Comparison of ENCODE assay signal across 12 cellular contexts in genomic region chr12:121131941-121132341, GRCh38. TPM values are rescaled to one million over a fixed set of nuclear protein-coding genes. Genes with fewer than 3 reads are reported as not detected.
DNase-seq lines count a peak whose midpoint lies in the region; ATAC-seq, FAIRE-seq and TF ChIP-seq lines count a peak whose summit lies in the region.
"Had no signal": no experiment of that assay in that cellular context is flagged by ENCODE, and none has a peak within 500 bp of the region (broad histone marks: within the 10 kb centered on the region; RNA-seq: fewer than 3 reads in every experiment).

No MANE protein-coding gene starts in this region.

- peak overlapping the region; percentile 82 for H3K4me3 Mint-ChIP-seq in activated T-cell treated with anti-CD3 and anti-CD28 coated beads, Interleukin-2, amount 50 U/mL, for 24 hours
- H3K4me3 Mint-ChIP-seq in activated naive CD8-positive, alpha-beta T cell treated with anti-CD3 and anti-CD28 coated beads, Interleukin-2, amount 10 ng/mL, durations not matched to agents 7 days and 5 days = no peak overlapping the region

- H3K4me1 ChIP-seq in mesodermal cell (ENCODE audit: control insufficient read depth, insufficient read depth, low read length, poor library complexity, severe bottlenecking) (peaks cover 15% of the 10 kb centered on the region), transverse colon (peaks cover 13 to 42% (median 21%) of the 10 kb centered on the region in 4 donors)

- H3K36me3 ChIP-seq in mesodermal cell (ENCODE audit: control insufficient read depth, insufficient read depth, low read length) (no peaks in the 10 kb centered on the region), transverse colon (no peaks in the 10 kb centered on the region)
- H3K36me3 ChIP-seq: upper lobe of right lung had no signal

- peak overlapping the region; percentile 37 for H3K27ac Mint-ChIP-seq in activated T-cell treated with anti-CD3 and anti-CD28 coated beads, Interleukin-2, amount 50 U/mL, for 24 hours
- peak overlapping the region; percentile 49 for H3K27ac Mint-ChIP-seq in activated naive CD8-positive, alpha-beta T cell treated with anti-CD3 and anti-CD28 coated beads, Interleukin-2, amount 10 ng/mL, durations not matched to agents 7 days and 5 days

- H3K4me1 Mint-ChIP-seq in activated T-cell treated with anti-CD3 and anti-CD28 coated beads, Interleukin-2, amount 50 U/mL, for 24 hours (ENCODE audit: low read depth) = peaks cover 68% of the 10 kb centered on the region
- peaks cover 54% of the 10 kb centered on the region for H3K4me1 Mint-ChIP-seq in activated naive CD8-positive, alpha-beta T cell treated with anti-CD3 and anti-CD28 coated beads, Interleukin-2, amount 10 ng/mL, durations not matched to agents 7 days and 5 days

- H3K27me3 Mint-ChIP-seq in activated T-cell treated with anti-CD3 and anti-CD28 coated beads, Interleukin-2, amount 50 U/mL, for 24 hours = no peaks in the 10 kb centered on the region
- H3K27me3 Mint-ChIP-seq in activated naive CD8-positive, alpha-beta T cell treated with anti-CD3 and anti-CD28 coated beads, Interleukin-2, amount 10 ng/mL, durations not matched to agents 7 days and 5 days = no peaks in the 10 kb centered on the region

- H3K4me3 ChIP-seq in mesodermal cell (ENCODE audit: extremely low read depth, insufficient read depth, low read length, poor library complexity, severe bottlenecking) = no peak overlapping the region
- H3K4me3 ChIP-seq in transverse colon = no peak overlapping the region

- no peak for DNase-seq in activated T-cell treated with anti-CD3 and anti-CD28 coated beads, Interleukin-2, amount 50 U/mL, for 24 hours
- no peak for DNase-seq in activated T-cell treated with anti-CD3 and anti-CD28 coated beads, Interleukin-2, amount 50 U/mL, for 48 hours
- DNase-seq in activated naive CD8-positive, alpha-beta T cell treated with anti-CD3 and anti-CD28 coated beads, Interleukin-2, amount 10 ng/mL, durations not matched to agents 7 days and 5 days = no peak
- DNase-seq in transverse colon (no peak), MV-4-11 (lab: John Stamatoyannopoulos, UW) (no peak), GM12891 (ENCODE audit: insufficient read length, low spot score) (no peak)
- DNase-seq: NCI-H1092 treated with DMSO at 0.1 percent for 48 hours had no signal

- H3K36me3 Mint-ChIP-seq in activated T-cell treated with anti-CD3 and anti-CD28 coated beads, Interleukin-2, amount 50 U/mL, for 24 hours (ENCODE audit: low read depth) = no peaks in the 10 kb centered on the region
- H3K36me3 Mint-ChIP-seq in activated naive CD8-positive, alpha-beta T cell treated with anti-CD3 and anti-CD28 coated beads, Interleukin-2, amount 10 ng/mL, durations not matched to agents 7 days and 5 days = peaks cover 2% of the 10 kb centered on the region

- no CpG with 5 or more reads among the region's 4 CpGs for WGBS in mesodermal cell (ENCODE audit: insufficient coverage in 2 of 2), 2 experiments
- WGBS in transverse colon (ENCODE audit: low coverage in 1 of 2), 2 donors = 57 to 69% methylated on average over 1 to 4 of the region's 4 CpGs

- intact Hi-C loops in transverse colon (cut with DNase I; ENCODE audit: low total_unique reads) = loop anchor here (10.0 kb wide), 1 partner anchor 93 kb away; no protein-coding TSS in a partner anchor

- peaks cover 3% of the 10 kb centered on the region for H3K9me3 Mint-ChIP-seq in activated T-cell treated with anti-CD3 and anti-CD28 coated beads, Interleukin-2, amount 50 U/mL, for 24 hours
- peaks cover 2% of the 10 kb centered on the region for H3K9me3 Mint-ChIP-seq in activated naive CD8-positive, alpha-beta T cell treated with anti-CD3 and anti-CD28 coated beads, Interleukin-2, amount 10 ng/mL, durations not matched to agents 7 days and 5 days

- POLR2A ChIA-PET in activated naive CD8-positive, alpha-beta T cell treated with anti-CD3 and anti-CD28 coated beads, Interleukin-2, amount 10 ng/mL, durations not matched to agents 7 days and 5 days (lab: Charles Lee) = interaction anchor here (1.0 to 1.6 kb wide), 3 partner anchors 11 to 93 kb away, joined by 4 read pairs; no protein-coding TSS in a partner anchor

- no peak for TF ChIP-seq CTCF in transverse colon (IDR thresholded peaks at IDR 0.05)

- no peak for FAIRE-seq in GM12891 (lab: Jason Lieb, UNC)
- FAIRE-seq: GM12878, H1 had no signal

- no peak for ATAC-seq in activated naive CD8-positive, alpha-beta T cell treated with anti-CD3 and anti-CD28 coated beads, Interleukin-2, amount 10 ng/mL, durations not matched to agents 7 days and 5 days (ENCODE audit: low read depth)
- ATAC-seq in GM18517 (IDR thresholded peaks at IDR 0.05; ENCODE audit: unreplicated experiment) = no peak

- in situ Hi-C loops in transverse colon (cut with MboI; ENCODE audit: low pct_ligation_motif_present in 1 of 4, low pct_unique_long_range_greater_than_20kb in 1 of 4, low sequenced_read_pairs in 3 of 4) = no loop called here

- H3K27ac ChIP-seq in mesodermal cell (ENCODE audit: low read depth, low read length, severe bottlenecking) (peak overlapping the region; percentile 4), transverse colon (peak overlapping the region; percentile 73 to 88 (median 82))

- TF ChIP-seq EP300 in transverse colon (IDR thresholded peaks at IDR 0.05; ENCODE audit: low read depth) = no peak

- TF ChIP-seq POLR2A in transverse colon (IDR thresholded peaks at IDR 0.05) (no peak), GM12891 (IDR thresholded peaks at IDR 0.05; ENCODE audit: low read depth, low read length) (no peak)

- H3K27me3 ChIP-seq in transverse colon = no peaks in the 10 kb centered on the region
- H3K27me3 ChIP-seq: upper lobe of right lung had no signal

- no peaks in the 10 kb centered on the region for H3K9me3 ChIP-seq in mesodermal cell (ENCODE audit: control insufficient read depth, low read length)
- no peaks in the 10 kb centered on the region for H3K9me3 ChIP-seq in transverse colon
- H3K9me3 ChIP-seq: upper lobe of right lung had no signal

TF ChIP-seq in GM12891, 5 proteins besides CTCF, POLR2A, EP300 and RAD21:
- no peak for TF ChIP-seq PAX5 (IDR thresholded peaks at IDR 0.05; ENCODE audit: insufficient read depth, low read length, severe bottlenecking)
- no peak for TF ChIP-seq SPI1 (IDR thresholded peaks at IDR 0.05; ENCODE audit: low read depth, low read length)
- no peak for TF ChIP-seq POU2F2 (IDR thresholded peaks at IDR 0.05; ENCODE audit: low read depth, low read length)
- TF ChIP-seq TAF1 (IDR thresholded peaks at IDR 0.05; ENCODE audit: low read depth, low read length) = no peak
- no peak for TF ChIP-seq POLR2AphosphoS5 (IDR thresholded peaks at IDR 0.05; ENCODE audit: low read depth, low read length)

RNA-seq across cellular contexts. Expression of gene P2RX7, which starts 0.7 kb away (rescaled TPM):
- total RNA-seq in activated naive CD8-positive, alpha-beta T cell treated with anti-CD3 and anti-CD28 coated beads, Interleukin-2, amount 10 ng/mL, durations not matched to agents 7 days and 5 days = 1 to 10 TPM; 6.6 to 7.0 TPM
- 0.74 TPM for polyA plus RNA-seq in mesodermal cell (2013, experiment 1 of 2)
- 0.61 TPM for polyA plus RNA-seq in mesodermal cell (2013, experiment 2 of 2)
- 1 to 10 TPM in 3 of 4 donors, under 1 TPM in 1; 0.96 to 7.1 (median 5.1) TPM for total RNA-seq in transverse colon
- 0.45 TPM for polyA plus RNA-seq in GM12891 (2012; ENCODE audit: low read depth, missing spikeins)
